ENCODE assay signal across 16 cellular contexts in genomic region chr2:11029136-11029535, GRCh38.
"Had no signal": no experiment of that assay in that cellular context is flagged by ENCODE, and none has a peak within 500 bp of the region (broad histone marks: within the 10 kb centered on the region; RNA-seq: fewer than 3 reads in every experiment).

No MANE protein-coding gene starts in this region.

- H3K36me3 ChIP-seq: neutrophil, spleen, thoracic aorta, transverse colon had no signal

- H2AFZ ChIP-seq: hepatocyte had no signal

- H3K4me3 ChIP-seq: hepatocyte, mucosa of descending colon, spleen, thoracic aorta, transverse colon had no signal

- H3K27ac ChIP-seq: foreskin keratinocyte, hepatocyte, neutrophil, spleen, thoracic aorta, transverse colon had no signal

- H3K4me1 ChIP-seq: foreskin keratinocyte, spleen, transverse colon had no signal

- H3K4me2 ChIP-seq: hepatocyte had no signal

- H3K9me3 ChIP-seq: mucosa of descending colon, neutrophil, transverse colon had no signal

- H3K79me2 ChIP-seq: hepatocyte had no signal

- DNase-seq: erythroblast; left colon; mucosa of descending colon; naive thymus-derived CD8-positive, alpha-beta T cell; posterior cingulate gyrus; spleen; stimulated activated CD4-positive, alpha-beta T cell treated with anti-CD3 and anti-CD28 coated beads, Interleukin-2, amount 100 ng/mL, for 24 hours; stimulated activated CD4-positive, alpha-beta T cell treated with anti-CD3 and anti-CD28 coated beads, Interleukin-4, amount 100 ng/mL, for 4 hours; stimulated activated naive B cell treated with anti-CD40 and anti-IgM and Interleukin-4, amounts not matched to agents 10 μg/mL and 1 μg/mL and 100 μg/mL, for 72 hours; stimulated activated naive CD8-positive, alpha-beta T cell treated with anti-CD3 and anti-CD28 coated beads, Interleukin-15, amount 100 ng/mL, for 72 hours; transverse colon had no signal

- ATAC-seq: left colon; mucosa of descending colon; naive thymus-derived CD8-positive, alpha-beta T cell; sciatic nerve; stimulated activated naive B cell treated with anti-CD40 and anti-IgM and Interleukin-4, amounts not matched to agents 10 μg/mL and 1 μg/mL and 100 μg/mL, for 72 hours; stimulated activated naive CD8-positive, alpha-beta T cell treated with anti-CD3 and anti-CD28 coated beads, Interleukin-15, amount 100 ng/mL, for 72 hours had no signal

- H3K27me3 ChIP-seq: hepatocyte, spleen had no signal
